In genomic region chr12:62861157-62861535, GRCh38 we compare ENCODE assay signal across 20 cellular contexts.
DNase-seq lines count a peak whose midpoint lies in the region; ATAC-seq and TF ChIP-seq lines count a peak whose summit lies in the region.
"Had no signal": no experiment of that assay in that cellular context is flagged by ENCODE, and none has a peak within 500 bp of the region (broad histone marks: within the 10 kb centered on the region; RNA-seq: fewer than 3 reads in every experiment).

No MANE protein-coding gene starts in this region.

- intact Hi-C loops in Right ventricle myocardium inferior (cut with DNase I) (no loop called here), aorta (cut with DNase I) (loop anchor here in 1 of 2 donors (10.0 kb wide), 1 partner anchor 74 kb away; the partner anchor contains the start of gene PPM1H)

- H3K27me3 Mint-ChIP-seq in osteocyte (ENCODE audit: unreplicated experiment) = no peaks in the 10 kb centered on the region

- H3K4me1 ChIP-seq in right atrium auricular region = peaks cover 0 to 38% of the 10 kb centered on the region in 2 donors
- H3K4me1 ChIP-seq in aorta (ENCODE audit: control insufficient read depth in 1 of 2, insufficient read depth in 2 of 2, low read length in 2 of 2) = peaks cover 9 to 22% of the 10 kb centered on the region in 2 donors
- H3K4me1 ChIP-seq: gastroesophageal sphincter, prostate gland had no signal

- no peak for DNase-seq in right atrium auricular region (ENCODE audit: low spot score)
- DNase-seq in Right ventricle myocardium inferior (ENCODE audit: missing footprints) = no peak
- no peak for DNase-seq in osteocyte (ENCODE audit: extremely low spot score, unreplicated experiment)
- no peak for DNase-seq in aorta
- no peak for DNase-seq in activated gamma-delta T cell (lab: John Stamatoyannopoulos, UW)
- no peak for DNase-seq in D341Med (ENCODE audit: low spot score)
- DNase-seq: activated CD4-positive, alpha-beta T cell treated with anti-CD3 and anti-CD28 coated beads, Interleukin-2, amount 50 U/mL, for 4 hours; activated effector memory CD4-positive, alpha-beta T cell treated with Interleukin-2 at 50 U/mL for 16 hours; activated naive CD8-positive, alpha-beta T cell treated with anti-CD3 and anti-CD28 coated beads, Interleukin-2, amount 50 U/mL, for 24 hours; effector CD4-positive, alpha-beta T cell; EL; NCI-H146; SJCRH30 had no signal

- peak overlapping the region; percentile 73 for H3K27ac Mint-ChIP-seq in osteocyte (ENCODE audit: unreplicated experiment)
- H3K27ac Mint-ChIP-seq: activated naive CD8-positive, alpha-beta T cell treated with anti-CD3 and anti-CD28 coated beads, Interleukin-2, amount 50 U/mL, for 24 hours; natural killer cell treated with Interleukin-12 subunit alpha and Interleukin-12 subunit beta and Interleukin-15 and Interleukin-18, amount 100 ng/mL, for 72 hours had no signal

- peaks cover 73% of the 10 kb centered on the region for H3K4me1 Mint-ChIP-seq in osteocyte (ENCODE audit: unreplicated experiment)
- H3K4me1 Mint-ChIP-seq: activated naive CD8-positive, alpha-beta T cell treated with anti-CD3 and anti-CD28 coated beads, Interleukin-2, amount 50 U/mL, for 24 hours had no signal

- no peak for TF ChIP-seq CTCF in right atrium auricular region (IDR thresholded peaks at IDR 0.05)
- no peak for TF ChIP-seq CTCF in osteocyte (IDR thresholded peaks at IDR 0.05)

- H3K27me3 ChIP-seq in right atrium auricular region = no peaks in the 10 kb centered on the region
- no peaks in the 10 kb centered on the region for H3K27me3 ChIP-seq in aorta (ENCODE audit: control insufficient read depth in 1 of 2, insufficient read depth in 2 of 2, low read length in 1 of 2)
- H3K27me3 ChIP-seq: gastroesophageal sphincter, SJCRH30 had no signal

- H3K4me3 Mint-ChIP-seq in osteocyte (ENCODE audit: unreplicated experiment) = no peak overlapping the region
- H3K4me3 Mint-ChIP-seq: activated naive CD8-positive, alpha-beta T cell treated with anti-CD3 and anti-CD28 coated beads, Interleukin-2, amount 50 U/mL, for 24 hours; natural killer cell treated with Interleukin-12 subunit alpha and Interleukin-12 subunit beta and Interleukin-15 and Interleukin-18, amount 100 ng/mL, for 72 hours had no signal

- H3K27ac ChIP-seq in right atrium auricular region = peak overlapping the region; percentile 17 to 34
- peak overlapping the region; percentile 66 for H3K27ac ChIP-seq in cingulate gyrus (ENCODE audit: low read depth, low read length)
- peak overlapping the region; percentile 57 to 71 for H3K27ac ChIP-seq in aorta (ENCODE audit: low read depth in 1 of 2, low read length in 2 of 2)
- H3K27ac ChIP-seq: cardiac muscle cell, gastroesophageal sphincter, SJCRH30, WERI-Rb-1 had no signal

- no peaks in the 10 kb centered on the region for H3K9me3 Mint-ChIP-seq in osteocyte (ENCODE audit: unreplicated experiment)
- H3K9me3 Mint-ChIP-seq: activated naive CD8-positive, alpha-beta T cell treated with anti-CD3 and anti-CD28 coated beads, Interleukin-2, amount 50 U/mL, for 24 hours; natural killer cell treated with Interleukin-12 subunit alpha and Interleukin-12 subunit beta and Interleukin-15 and Interleukin-18, amount 100 ng/mL, for 72 hours had no signal

- 10 to 13% methylated on average over 2 of the region's 2 CpGs for WGBS in aorta, 2 donors

- H3K36me3 ChIP-seq in right atrium auricular region (no peaks in the 10 kb centered on the region), aorta (ENCODE audit: control insufficient read depth in 1 of 2, insufficient read depth in 2 of 2, low read length in 1 of 2) (no peaks in the 10 kb centered on the region)
- H3K36me3 ChIP-seq: cardiac muscle cell, gastroesophageal sphincter, prostate gland, SJCRH30, WERI-Rb-1 had no signal

- peak overlapping the region in 1 of 2 donors; percentile 19 for H3K4me3 ChIP-seq in right atrium auricular region
- no peak overlapping the region for H3K4me3 ChIP-seq in aorta (ENCODE audit: low read length in 2 of 2)
- H3K4me3 ChIP-seq: cardiac muscle cell, gastroesophageal sphincter, prostate gland, SJCRH30 had no signal

- H3K36me3 Mint-ChIP-seq in osteocyte (ENCODE audit: unreplicated experiment) = no peaks in the 10 kb centered on the region
- H3K36me3 Mint-ChIP-seq: natural killer cell treated with Interleukin-12 subunit alpha and Interleukin-12 subunit beta and Interleukin-15 and Interleukin-18, amount 100 ng/mL, for 72 hours had no signal

- no peak for ATAC-seq in Right ventricle myocardium inferior
- ATAC-seq in aorta (ENCODE audit: low FRiP score) = no peak
- no peak for ATAC-seq in activated CD4-positive, CD25-positive, alpha-beta regulatory T cell treated with anti-CD3 and anti-CD28 coated beads, Interleukin-2, amount 50 U/mL, for 24 hours
- ATAC-seq: activated naive CD8-positive, alpha-beta T cell treated with anti-CD3 and anti-CD28 coated beads, Interleukin-2, amount 50 U/mL, for 24 hours; gastroesophageal sphincter; natural killer cell treated with Interleukin-12 subunit alpha and Interleukin-12 subunit beta and Interleukin-15 and Interleukin-18, amount 100 ng/mL, for 72 hours had no signal

- no peaks in the 10 kb centered on the region for H3K9me3 ChIP-seq in right atrium auricular region
- H3K9me3 ChIP-seq in aorta (ENCODE audit: control insufficient read depth, low read length) = no peaks in the 10 kb centered on the region
- H3K9me3 ChIP-seq: gastroesophageal sphincter, prostate gland, SJCRH30 had no signal
